9 cellular contexts compared by ENCODE assay signal in the genomic region with DNA sequence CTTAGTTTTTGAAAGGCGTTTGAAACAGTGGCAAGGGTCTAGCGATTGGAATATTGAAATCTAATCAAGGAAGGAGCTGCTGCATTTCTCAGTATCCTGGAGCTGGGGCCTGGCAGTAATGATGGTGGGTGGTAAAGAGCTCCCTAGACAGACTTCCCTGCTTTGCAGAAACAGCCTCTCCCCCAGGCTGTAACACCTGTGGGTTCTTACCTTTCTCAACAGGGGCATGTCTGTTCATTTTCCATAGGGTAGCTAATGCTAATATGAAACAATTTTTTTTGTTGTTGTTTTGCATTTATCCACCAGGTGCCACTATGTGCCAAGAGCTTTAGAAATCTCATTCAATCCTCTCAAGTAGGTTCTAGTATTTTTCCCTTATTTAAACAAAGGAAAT.
DNase-seq lines count a peak whose midpoint lies in the region; FAIRE-seq and TF ChIP-seq lines count a peak whose summit lies in the region.
"Had no signal": no experiment of that assay in that cellular context is flagged by ENCODE, and none has a peak within 500 bp of the region (broad histone marks: within the 10 kb centered on the region; RNA-seq: fewer than 3 reads in every experiment).

No MANE protein-coding gene starts in this region.

- no peak overlapping the region for H3K27ac Mint-ChIP-seq in progenitor cell of endocrine pancreas

- TF ChIP-seq CTCF in progenitor cell of endocrine pancreas (IDR thresholded peaks at IDR 0.05; ENCODE audit: unreplicated experiment) (peak; percentile 39), testis (IDR thresholded peaks at IDR 0.05) (no peak)

- H3K9me3 ChIP-seq in MG63: no peaks in the 10 kb centered on the region
- no peaks in the 10 kb centered on the region for H3K9me3 ChIP-seq in testis
- H3K9me3 ChIP-seq: neutrophil had no signal

- peaks cover 26% of the 10 kb centered on the region for H3K27me3 Mint-ChIP-seq in progenitor cell of endocrine pancreas

- no peak overlapping the region for H3K27ac ChIP-seq in testis
- H3K27ac ChIP-seq: neutrophil had no signal

- peaks cover 1% of the 10 kb centered on the region for H3K4me1 Mint-ChIP-seq in progenitor cell of endocrine pancreas (ENCODE audit: low read depth)

- no peak for FAIRE-seq in H54 (lab: Jason Lieb, UNC)

- H3K36me3 Mint-ChIP-seq in progenitor cell of endocrine pancreas (ENCODE audit: insufficient read depth): no peaks in the 10 kb centered on the region

- H3K36me3 ChIP-seq in MG63: no peaks in the 10 kb centered on the region
- no peaks in the 10 kb centered on the region for H3K36me3 ChIP-seq in testis (ENCODE audit: low read depth, missing control alignments)
- H3K36me3 ChIP-seq: neutrophil had no signal

- no peaks in the 10 kb centered on the region for H3K9me3 Mint-ChIP-seq in progenitor cell of endocrine pancreas (ENCODE audit: low read depth)

- H3K4me3 ChIP-seq in MG63 (no peak overlapping the region), testis (no peak overlapping the region)

- TF ChIP-seq POLR2A in H54 (IDR thresholded peaks at IDR 0.05; ENCODE audit: low read depth, low read length) (no peak), testis (IDR thresholded peaks at IDR 0.05) (no peak)

- H3K4me3 Mint-ChIP-seq in progenitor cell of endocrine pancreas (ENCODE audit: low read depth): no peak overlapping the region

- 11 to 12% methylated on average over 2 of the region's 2 CpGs for WGBS in testis, 2 donors

- H3K27me3 ChIP-seq in MG63 (peaks cover 26% of the 10 kb centered on the region), testis (no peaks in the 10 kb centered on the region)

- no peaks in the 10 kb centered on the region for H3K4me1 ChIP-seq in testis

- DNase-seq in NCI-H748 (lab: John Stamatoyannopoulos, UW; ENCODE audit: unreplicated experiment): peak; percentile 15
- DNase-seq in NCI-H748 treated with DMSO at 0.1 percent for 48 hours (lab: John Stamatoyannopoulos, UW): no peak
- peak; percentile 30 for DNase-seq in H54 (ENCODE audit: insufficient read length, low spot score)
- peak; percentile 58 to 83 for DNase-seq in Kasumi-1 (lab: John Stamatoyannopoulos, UW)
- peak; percentile 51 for DNase-seq in cerebellum (ENCODE audit: low spot score)
- DNase-seq in progenitor cell of endocrine pancreas (ENCODE audit: low spot score, unreplicated experiment): no peak
- no peak for DNase-seq in MG63
- no peak for DNase-seq in testis

- intact Hi-C loops in testis (cut with DNase I; ENCODE audit: low total_unique reads): no loop called here

Comparison
In these comparisons a context has a peak if more than half of its experiments do, and no peak if none do; other contexts are left out.
1. DNase-seq: peak in NCI-H748 (single experiment), H54 (single experiment), Kasumi-1 (2 of 2) and cerebellum (single experiment); none in NCI-H748 treated with DMSO at 0.1 percent for 48 hours (single experiment), progenitor cell of endocrine pancreas (single experiment), MG63 (single experiment) and testis (single experiment).